Comparison of ENCODE assay signal across 8 cellular contexts in the genomic region with DNA sequence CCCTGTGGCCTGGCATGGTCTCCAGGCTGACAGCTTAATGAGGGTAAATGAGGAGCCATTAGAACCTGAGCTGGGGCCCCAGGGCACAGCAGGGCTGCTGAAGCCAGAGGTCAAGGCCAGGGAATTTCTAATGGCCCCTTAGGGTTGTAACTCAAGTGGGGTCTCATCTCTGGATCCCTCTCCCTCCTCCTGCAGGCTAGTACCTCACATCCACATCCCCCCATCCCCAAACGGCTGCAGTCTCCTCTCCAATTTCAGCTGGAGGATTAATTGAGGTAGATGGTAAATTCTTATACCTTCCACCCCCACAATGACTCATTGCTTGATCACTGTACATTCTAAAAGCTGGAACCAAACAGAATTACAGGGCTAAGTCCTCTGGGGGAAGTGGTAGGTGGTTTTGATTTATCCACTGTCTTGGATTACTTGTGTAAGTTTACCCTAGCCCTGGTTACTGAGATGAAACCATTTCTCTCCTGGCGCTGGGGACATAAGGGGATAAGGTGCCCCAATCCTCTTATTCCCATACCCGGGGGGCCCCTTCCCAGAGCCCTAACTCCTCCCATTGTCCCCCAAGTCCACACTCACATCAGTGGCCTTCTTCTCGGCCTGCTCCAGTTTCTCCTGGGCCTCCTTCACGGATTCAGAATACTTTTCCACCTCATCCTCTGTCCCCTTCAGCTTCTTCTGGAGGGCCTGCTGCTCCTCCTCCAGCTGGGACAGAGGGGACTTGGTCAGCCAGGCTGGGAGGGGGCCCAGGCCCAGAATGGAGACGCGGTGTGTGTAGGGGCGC. TPM values are rescaled to one million over a fixed set of nuclear protein-coding genes. Genes with fewer than 3 reads are reported as not detected.
DNase-seq lines count a peak whose midpoint lies in the region; ATAC-seq, FAIRE-seq and TF ChIP-seq lines count a peak whose summit lies in the region.

No MANE protein-coding gene starts in this region.

- no peak for DNase-seq in AG04449 (ENCODE audit: low read depth, low spot score)
- peak; percentile 59 for DNase-seq in HT-29 (ENCODE audit: low spot score)
- DNase-seq in astrocyte (ENCODE audit: low read depth): peak; percentile 81
- no peak for DNase-seq in tibial artery
- no peak for DNase-seq in NCI-H1436 (lab: John Stamatoyannopoulos, UW)

- H3K36me3 Mint-ChIP-seq in astrocyte (ENCODE audit: low read depth, unreplicated experiment): peaks cover 22% of the 10 kb centered on the region

- peak overlapping the region; percentile 78 for H3K27ac Mint-ChIP-seq in astrocyte (ENCODE audit: unreplicated experiment)

- H3K27me3 ChIP-seq in astrocyte (ENCODE audit: insufficient read depth, low read length) (no peaks in the 10 kb centered on the region), layer of hippocampus (ENCODE audit: control insufficient read depth, insufficient read depth, low read length) (no peaks in the 10 kb centered on the region), tibial artery (no peaks in the 10 kb centered on the region)

- H3K4me2 ChIP-seq in astrocyte (ENCODE audit: low read length): peak overlapping the region; percentile 100

- H3K36me3 ChIP-seq in astrocyte (ENCODE audit: insufficient read depth, low read length) (peaks cover 41% of the 10 kb centered on the region), tibial artery (peaks cover 50 to 57% (median 56%) of the 10 kb centered on the region in 3 donors)

- intact Hi-C loops in tibial artery (cut with DNase I; ENCODE audit: low total_unique reads): no loop called here

- peak; percentile 23 for FAIRE-seq in astrocyte (lab: Jason Lieb, UNC)

- H2AFZ ChIP-seq in astrocyte (ENCODE audit: low read depth, low read length): no peak overlapping the region

- H3K4me3 Mint-ChIP-seq in astrocyte (ENCODE audit: unreplicated experiment): peak overlapping the region; percentile 94

- H3K4me1 Mint-ChIP-seq in astrocyte (ENCODE audit: low read depth, unreplicated experiment): peaks cover 34% of the 10 kb centered on the region

- peaks cover 59% of the 10 kb centered on the region for H4K20me1 ChIP-seq in astrocyte (ENCODE audit: insufficient read depth, low read length)

- CTCF ChIA-PET in AG04449 (lab: Yijun Ruan, JAX): interaction anchor here (1.2 to 34.3 kb wide), 7 partner anchors 9 to 85 kb away, joined by 4 to 816 read pairs (median 24); a partner anchor contains a TSS

- H3K27ac ChIP-seq in astrocyte (ENCODE audit: low read depth, low read length): peak overlapping the region; percentile 78
- H3K27ac ChIP-seq in layer of hippocampus (ENCODE audit: low read depth, low read length): peak overlapping the region; percentile 30
- peak overlapping the region; percentile 96 to 97 for H3K27ac ChIP-seq in tibial artery

- ATAC-seq in GM18861 (IDR thresholded peaks at IDR 0.05; ENCODE audit: unreplicated experiment): no peak
- ATAC-seq in GM21367 (IDR thresholded peaks at IDR 0.05; ENCODE audit: unreplicated experiment): no peak

- POLR2A ChIA-PET in AG04449 (lab: Yijun Ruan, JAX): interaction anchor here (0.6 to 15.8 kb wide), 16 partner anchors 8 to 123 kb away, joined by 3 to 325 read pairs (median 4); a partner anchor contains a TSS

- no peaks in the 10 kb centered on the region for H3K9me3 Mint-ChIP-seq in astrocyte (ENCODE audit: unreplicated experiment)

- H3K9me3 ChIP-seq in astrocyte (ENCODE audit: insufficient read depth, low read depth, low read length) (no peaks in the 10 kb centered on the region), tibial artery (no peaks in the 10 kb centered on the region)

- H3K9ac ChIP-seq in astrocyte (ENCODE audit: low read length): peak overlapping the region; percentile 96

- H3K4me1 ChIP-seq in astrocyte (ENCODE audit: insufficient read depth, low read length) (peaks cover 49% of the 10 kb centered on the region), tibial artery (peaks cover 0 to 52% (median 18%) of the 10 kb centered on the region in 4 donors)

- peaks cover 64% of the 10 kb centered on the region for H3K79me2 ChIP-seq in astrocyte (ENCODE audit: insufficient read depth, low read length)

- H3K4me3 ChIP-seq in AG04449 (ENCODE audit: low read depth, low read length) (peak overlapping the region; percentile 97), astrocyte (ENCODE audit: insufficient read depth, low read depth, low read length) (peak overlapping the region; percentile 97), tibial artery (peak overlapping the region; percentile 93 to 94)

- H3K27me3 Mint-ChIP-seq in astrocyte (ENCODE audit: low read depth, unreplicated experiment): no peaks in the 10 kb centered on the region

- TF ChIP-seq CTCF in AG04449 (IDR thresholded peaks at IDR 0.05; ENCODE audit: insufficient read depth, low read length, missing control alignments): no peak
- no peak for TF ChIP-seq CTCF in astrocyte (IDR thresholded peaks at IDR 0.05; ENCODE audit: insufficient read depth, low read depth, low read length)
- no peak for TF ChIP-seq CTCF in tibial artery (IDR thresholded peaks at IDR 0.05)

RNA-seq across cellular contexts. Expression of a gene that starts 1.0 kb away (rescaled TPM):
- 61.0 and 69.8 TPM in 2 replicates for total RNA-seq in HT-29 (2014; rRNA removed; shearing (Covaris generic))
- 1,947 and 2,001 TPM in 2 replicates for total RNA-seq in astrocyte

RNA-seq across cellular contexts. Expression of a gene that starts 15.0 kb away (rescaled TPM):
- total RNA-seq in HT-29 (2014; rRNA removed; shearing (Covaris generic)): 82.8 and 95.4 TPM in 2 replicates
- not detected in 2 replicates for total RNA-seq in astrocyte

RNA-seq across cellular contexts. Expression of a gene that starts 23.8 kb away (rescaled TPM):
- 16.2 and 23.4 TPM in 2 replicates for total RNA-seq in HT-29 (2014; rRNA removed; shearing (Covaris generic))
- 0.53 and 1.0 TPM in 2 replicates for total RNA-seq in astrocyte

RNA-seq across cellular contexts. Expression of a gene that starts 30.7 kb away (rescaled TPM):
- 19.7 and 19.9 TPM in 2 replicates for total RNA-seq in HT-29 (2014; rRNA removed; shearing (Covaris generic))
- 15.5 and 18.8 TPM in 2 replicates for total RNA-seq in astrocyte

RNA-seq across cellular contexts. Expression of a gene that starts 30.9 kb away (rescaled TPM):
- 23,916 and 27,637 TPM in 2 replicates for total RNA-seq in HT-29 (2014; rRNA removed; shearing (Covaris generic))
- 13,402 and 14,410 TPM in 2 replicates for total RNA-seq in astrocyte

Comparison
In these comparisons a context has a peak if more than half of its experiments do, and no peak if none do; other contexts are left out.
1. DNase-seq: peak in HT-29 (single experiment) and astrocyte (single experiment); none in AG04449 (single experiment), tibial artery (0 of 2) and NCI-H1436 (single experiment).
2. H3K27ac ChIP-seq: peak in every context shown above with its lines; median percentile 96 in tibial artery; 78 in astrocyte; 30 in layer of hippocampus.
3. RNA of a gene that starts 1.0 kb away (total RNA-seq): 1,947 to 2,001 TPM in astrocyte; 61.0 to 69.8 TPM in HT-29; every median in the first group is over 10 times any median in the second.
4. RNA of a gene that starts 15.0 kb away (total RNA-seq): 82.8 to 95.4 TPM in HT-29; not detected in astrocyte; every median in the first group is over 10 times any median in the second.
5. Peak in every context shown above with its lines, with median percentiles within 50 percentile points of each other: H3K4me3 ChIP-seq.